In the genomic region with DNA sequence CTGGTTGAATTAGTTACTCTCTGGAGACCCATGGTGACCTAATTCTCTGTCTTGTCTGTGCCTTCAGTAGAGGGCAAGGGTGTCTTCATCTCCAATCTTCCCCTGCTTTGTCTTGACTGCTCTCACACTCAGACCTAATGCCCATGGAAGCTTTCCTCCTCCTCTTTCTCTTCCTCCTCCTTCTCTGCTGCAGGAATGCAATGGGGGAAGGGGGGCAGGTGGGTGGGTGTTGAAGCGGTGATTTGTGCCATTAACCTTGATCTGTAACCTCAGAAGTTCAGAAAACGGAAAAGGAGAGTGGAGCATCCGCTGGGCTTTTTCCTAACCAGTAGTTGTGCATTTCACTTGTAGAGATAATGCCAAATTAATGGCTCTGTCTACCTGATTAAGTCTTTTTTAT, we compare ENCODE assay signal across 1 cellular context.
TF ChIP-seq lines count a peak whose summit lies in the region.

No MANE protein-coding gene starts in this region.

TF ChIP-seq in GM23338, 12 proteins besides CTCF, POLR2A, EP300 and RAD21 (continued from another document):
- TF ChIP-seq, protein P1, sequence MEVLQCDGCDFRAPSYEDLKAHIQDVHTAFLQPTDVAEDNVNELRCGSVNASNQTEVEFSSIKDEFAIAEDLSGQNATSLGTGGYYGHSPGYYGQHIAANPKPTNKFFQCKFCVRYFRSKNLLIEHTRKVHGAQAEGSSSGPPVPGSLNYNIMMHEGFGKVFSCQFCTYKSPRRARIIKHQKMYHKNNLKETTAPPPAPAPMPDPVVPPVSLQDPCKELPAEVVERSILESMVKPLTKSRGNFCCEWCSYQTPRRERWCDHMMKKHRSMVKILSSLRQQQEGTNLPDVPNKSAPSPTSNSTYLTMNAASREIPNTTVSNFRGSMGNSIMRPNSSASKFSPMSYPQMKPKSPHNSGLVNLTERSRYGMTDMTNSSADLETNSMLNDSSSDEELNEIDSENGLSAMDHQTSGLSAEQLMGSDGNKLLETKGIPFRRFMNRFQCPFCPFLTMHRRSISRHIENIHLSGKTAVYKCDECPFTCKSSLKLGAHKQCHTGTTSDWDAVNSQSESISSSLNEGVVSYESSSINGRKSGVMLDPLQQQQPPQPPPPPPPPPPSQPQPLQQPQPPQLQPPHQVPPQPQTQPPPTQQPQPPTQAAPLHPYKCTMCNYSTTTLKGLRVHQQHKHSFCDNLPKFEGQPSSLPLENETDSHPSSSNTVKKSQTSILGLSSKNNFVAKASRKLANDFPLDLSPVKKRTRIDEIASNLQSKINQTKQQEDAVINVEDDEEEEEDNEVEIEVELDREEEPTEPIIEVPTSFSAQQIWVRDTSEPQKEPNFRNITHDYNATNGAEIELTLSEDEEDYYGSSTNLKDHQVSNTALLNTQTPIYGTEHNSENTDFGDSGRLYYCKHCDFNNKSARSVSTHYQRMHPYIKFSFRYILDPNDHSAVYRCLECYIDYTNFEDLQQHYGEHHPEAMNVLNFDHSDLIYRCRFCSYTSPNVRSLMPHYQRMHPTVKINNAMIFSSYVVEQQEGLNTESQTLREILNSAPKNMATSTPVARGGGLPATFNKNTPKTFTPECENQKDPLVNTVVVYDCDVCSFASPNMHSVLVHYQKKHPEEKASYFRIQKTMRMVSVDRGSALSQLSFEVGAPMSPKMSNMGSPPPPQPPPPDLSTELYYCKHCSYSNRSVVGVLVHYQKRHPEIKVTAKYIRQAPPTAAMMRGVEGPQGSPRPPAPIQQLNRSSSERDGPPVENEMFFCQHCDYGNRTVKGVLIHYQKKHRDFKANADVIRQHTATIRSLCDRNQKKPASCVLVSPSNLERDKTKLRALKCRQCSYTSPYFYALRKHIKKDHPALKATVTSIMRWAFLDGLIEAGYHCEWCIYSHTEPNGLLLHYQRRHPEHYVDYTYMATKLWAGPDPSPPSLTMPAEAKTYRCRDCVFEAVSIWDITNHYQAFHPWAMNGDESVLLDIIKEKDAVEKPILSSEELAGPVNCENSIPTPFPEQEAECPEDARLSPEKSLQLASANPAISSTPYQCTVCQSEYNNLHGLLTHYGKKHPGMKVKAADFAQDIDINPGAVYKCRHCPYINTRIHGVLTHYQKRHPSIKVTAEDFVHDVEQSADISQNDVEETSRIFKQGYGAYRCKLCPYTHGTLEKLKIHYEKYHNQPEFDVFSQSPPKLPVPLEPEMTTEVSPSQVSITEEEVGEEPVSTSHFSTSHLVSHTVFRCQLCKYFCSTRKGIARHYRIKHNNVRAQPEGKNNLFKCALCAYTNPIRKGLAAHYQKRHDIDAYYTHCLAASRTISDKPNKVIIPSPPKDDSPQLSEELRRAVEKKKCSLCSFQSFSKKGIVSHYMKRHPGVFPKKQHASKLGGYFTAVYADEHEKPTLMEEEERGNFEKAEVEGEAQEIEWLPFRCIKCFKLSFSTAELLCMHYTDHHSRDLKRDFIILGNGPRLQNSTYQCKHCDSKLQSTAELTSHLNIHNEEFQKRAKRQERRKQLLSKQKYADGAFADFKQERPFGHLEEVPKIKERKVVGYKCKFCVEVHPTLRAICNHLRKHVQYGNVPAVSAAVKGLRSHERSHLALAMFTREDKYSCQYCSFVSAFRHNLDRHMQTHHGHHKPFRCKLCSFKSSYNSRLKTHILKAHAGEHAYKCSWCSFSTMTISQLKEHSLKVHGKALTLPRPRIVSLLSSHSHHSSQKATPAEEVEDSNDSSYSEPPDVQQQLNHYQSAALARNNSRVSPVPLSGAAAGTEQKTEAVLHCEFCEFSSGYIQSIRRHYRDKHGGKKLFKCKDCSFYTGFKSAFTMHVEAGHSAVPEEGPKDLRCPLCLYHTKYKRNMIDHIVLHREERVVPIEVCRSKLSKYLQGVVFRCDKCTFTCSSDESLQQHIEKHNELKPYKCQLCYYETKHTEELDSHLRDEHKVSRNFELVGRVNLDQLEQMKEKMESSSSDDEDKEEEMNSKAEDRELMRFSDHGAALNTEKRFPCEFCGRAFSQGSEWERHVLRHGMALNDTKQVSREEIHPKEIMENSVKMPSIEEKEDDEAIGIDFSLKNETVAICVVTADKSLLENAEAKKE (CRISPR knock-in tag; IDR thresholded peaks at IDR 0.05) = no peak
- TF ChIP-seq CREB1 (CRISPR knock-in tag; IDR thresholded peaks at IDR 0.05; ENCODE audit: low read depth) = no peak
